Comparison of ENCODE assay signal across 27 cellular contexts in the genomic region with DNA sequence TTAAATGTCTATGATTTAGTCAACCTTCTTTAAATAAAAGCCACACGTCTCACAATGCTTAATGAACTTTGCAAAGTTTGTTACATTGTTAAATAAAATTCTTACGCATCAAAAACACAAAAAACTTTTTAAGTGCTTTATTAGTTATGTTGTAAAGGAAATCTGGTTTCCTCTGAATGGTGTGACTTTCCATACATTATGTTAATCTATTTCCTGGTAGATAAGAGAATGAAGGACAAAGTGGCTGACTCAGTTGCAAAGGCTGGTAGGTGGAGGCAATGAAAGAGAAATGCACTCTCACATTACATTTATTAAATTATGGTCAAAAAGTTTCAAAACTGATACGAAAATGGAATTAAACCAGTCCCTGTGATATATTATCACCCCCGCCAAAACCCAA.
"Had no signal": no experiment of that assay in that cellular context is flagged by ENCODE, and none has a peak within 500 bp of the region (broad histone marks: within the 10 kb centered on the region; RNA-seq: fewer than 3 reads in every experiment).

No MANE protein-coding gene starts in this region.

- H3K36me3 ChIP-seq: brain microvascular endothelial cell, SJCRH30 had no signal

- H3K4me3 ChIP-seq: SJCRH30, SK-N-MC had no signal

- H3K27me3 ChIP-seq: brain microvascular endothelial cell, SJCRH30 had no signal

- H3K27me3 Mint-ChIP-seq: activated CD4-positive, alpha-beta T cell treated with anti-CD3 and anti-CD28 coated beads, Interleukin-2, amount 10 ng/mL, durations not matched to agents 24 days and 14 days; activated naive CD4-positive, alpha-beta T cell treated with anti-CD3 and anti-CD28 coated beads, Interleukin-2, amount 50 U/mL, for 24 hours; activated T-cell treated with anti-CD3 and anti-CD28 coated beads, Interleukin-2, amount 50 U/mL, for 24 hours; IgD-negative memory B cell had no signal

- DNase-seq: activated CD4-positive, alpha-beta T cell treated with anti-CD3 and anti-CD28 coated beads, Interleukin-2, amount 10 ng/mL, durations not matched to agents 24 days and 14 days; activated CD4-positive, alpha-beta T cell treated with anti-CD3 and anti-CD28 coated beads, Interleukin-2, amount 50 U/mL, for 48 hours; activated gamma-delta T cell; activated naive CD4-positive, alpha-beta T cell treated with Interleukin-2 at 50 U/mL for 16 hours; activated T-cell treated with anti-CD3 and anti-CD28 coated beads, Interleukin-2, amount 50 U/mL, for 24 hours; amniotic stem cell; aorta; brain microvascular endothelial cell; central memory CD4-positive, alpha-beta T cell; Karpas-422; KBM-7; NCI-H1105; NCI-H1417 treated with DMSO at 0.1 percent for 48 hours; NCI-H187 treated with DMSO at 0.1 percent for 48 hours; NCI-H2081; NCI-H2171 treated with DMSO at 0.1 percent for 48 hours; NCI-H2227 treated with DMSO at 0.1 percent for 48 hours; NCI-H446 treated with DMSO at 0.1 percent for 48 hours; NCI-H524 treated with DMSO at 0.1 percent for 48 hours; SHP77; SJCRH30 had no signal

- H3K4me1 ChIP-seq: SJCRH30 had no signal

- H3K27ac ChIP-seq: brain microvascular endothelial cell, SJCRH30, SK-N-MC had no signal

- H3K4me3 Mint-ChIP-seq: activated CD4-positive, alpha-beta T cell treated with anti-CD3 and anti-CD28 coated beads, Interleukin-2, amount 10 ng/mL, durations not matched to agents 24 days and 14 days; activated naive CD4-positive, alpha-beta T cell treated with anti-CD3 and anti-CD28 coated beads, Interleukin-2, amount 50 U/mL, for 24 hours; activated T-cell treated with anti-CD3 and anti-CD28 coated beads, Interleukin-2, amount 50 U/mL, for 24 hours; T-helper 1 cell treated with Interleukin-12 subunit alpha and Interleukin-12 subunit beta and Interleukin-4 antibody, amounts not matched to agents 30 μg/mL and 1 μg/mL, for 36 hours; T-helper 2 cell treated with Interferon-gamma antibody and Interleukin-4, amounts not matched to agents 5 μg/mL and 100 μg/mL, for 36 hours had no signal

- H3K27ac Mint-ChIP-seq: IgD-negative memory B cell; T-helper 1 cell treated with Interleukin-12 subunit alpha and Interleukin-12 subunit beta and Interleukin-4 antibody, amounts not matched to agents 30 μg/mL and 1 μg/mL, for 36 hours; T-helper 2 cell treated with Interferon-gamma antibody and Interleukin-4, amounts not matched to agents 5 μg/mL and 100 μg/mL, for 36 hours had no signal

- ATAC-seq: Panc1 had no signal
